20 cellular contexts compared by ENCODE assay signal in the genomic region with DNA sequence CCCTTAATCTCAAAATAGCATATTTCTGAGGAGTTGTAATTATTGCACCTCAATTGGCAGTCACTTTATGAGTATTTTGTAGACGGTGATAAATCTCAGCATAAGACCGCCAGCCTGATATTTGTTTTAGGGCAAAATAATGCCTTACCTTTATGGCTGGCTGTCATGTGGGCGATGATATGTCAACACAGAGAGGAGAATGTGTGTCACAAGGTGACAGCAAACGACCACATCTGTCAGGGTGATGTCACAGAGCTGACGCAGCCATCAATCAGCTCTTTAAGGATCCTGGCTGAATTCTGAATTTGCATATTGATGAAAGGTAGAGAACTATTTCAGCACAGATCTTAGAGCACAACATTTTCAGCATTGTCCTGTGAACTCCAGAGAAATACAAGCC.
A peak's percentile ranks its signal among the peaks of the same experiment; 100 is the strongest.
DNase-seq lines count a peak whose midpoint lies in the region; ATAC-seq and TF ChIP-seq lines count a peak whose summit lies in the region.
"Had no signal": no experiment of that assay in that cellular context is flagged by ENCODE, and none has a peak within 500 bp of the region (broad histone marks: within the 10 kb centered on the region; RNA-seq: fewer than 3 reads in every experiment).

No MANE protein-coding gene starts in this region.

- CTCF ChIA-PET in HEK293T (lab: Yijun Ruan, JAX): no interaction called here

- ATAC-seq in GM21447 (IDR thresholded peaks at IDR 0.05; ENCODE audit: unreplicated experiment) (no peak), heart left ventricle (no peak)
- ATAC-seq: heart right ventricle, psoas muscle, upper lobe of right lung had no signal

- H3K4me3 ChIP-seq in GM23248 (no peak overlapping the region), heart left ventricle (no peak overlapping the region)
- H3K4me3 ChIP-seq: heart right ventricle, psoas muscle, stomach, upper lobe of right lung had no signal

- in situ Hi-C loops in GM23248 (cut with MboI): no loop called here

- TF ChIP-seq CTCF in progenitor cell of endocrine pancreas (IDR thresholded peaks at IDR 0.05; ENCODE audit: unreplicated experiment) (no peak), heart left ventricle (IDR thresholded peaks at IDR 0.05) (no peak)

- H3K27me3 Mint-ChIP-seq in activated CD4-positive, alpha-beta T cell treated with anti-CD3 and anti-CD28 coated beads, Interleukin-2, amount 10 ng/mL, durations not matched to agents 24 days and 14 days: no peaks in the 10 kb centered on the region
- H3K27me3 Mint-ChIP-seq in progenitor cell of endocrine pancreas: no peaks in the 10 kb centered on the region

- H3K4me3 Mint-ChIP-seq in activated CD4-positive, alpha-beta T cell treated with anti-CD3 and anti-CD28 coated beads, Interleukin-2, amount 10 ng/mL, durations not matched to agents 24 days and 14 days: no peak overlapping the region
- no peak overlapping the region for H3K4me3 Mint-ChIP-seq in progenitor cell of endocrine pancreas (ENCODE audit: low read depth)
- H3K4me3 Mint-ChIP-seq: endodermal cell, naive B cell had no signal

- H3K9me3 ChIP-seq in GM23248 (ENCODE audit: low read depth) (no peaks in the 10 kb centered on the region), heart left ventricle (no peaks in the 10 kb centered on the region)
- H3K9me3 ChIP-seq: heart right ventricle, psoas muscle, stomach, upper lobe of right lung had no signal

- H3K27me3 ChIP-seq in GM23248 (replicated peaks; ENCODE audit: insufficient read depth) (peaks cover 8% of the 10 kb centered on the region; the same call in 1 of the 2 replicates), heart left ventricle (peaks cover 0 to 4% (median 0%) of the 10 kb centered on the region in 9 donors)
- H3K27me3 ChIP-seq: stomach, upper lobe of right lung had no signal

- H3F3A ChIP-seq in GM23248 (ENCODE audit: insufficient read depth): no peaks in the 10 kb centered on the region

- no peaks in the 10 kb centered on the region for H3K36me3 Mint-ChIP-seq in activated CD4-positive, alpha-beta T cell treated with anti-CD3 and anti-CD28 coated beads, Interleukin-2, amount 10 ng/mL, durations not matched to agents 24 days and 14 days (ENCODE audit: low read depth)
- H3K36me3 Mint-ChIP-seq in progenitor cell of endocrine pancreas (ENCODE audit: insufficient read depth): no peaks in the 10 kb centered on the region
- H3K36me3 Mint-ChIP-seq: naive B cell had no signal

- H4K20me1 ChIP-seq in GM23248 (ENCODE audit: insufficient read depth): no peaks in the 10 kb centered on the region

- no peaks in the 10 kb centered on the region for H3K9me3 Mint-ChIP-seq in activated CD4-positive, alpha-beta T cell treated with anti-CD3 and anti-CD28 coated beads, Interleukin-2, amount 10 ng/mL, durations not matched to agents 24 days and 14 days
- no peaks in the 10 kb centered on the region for H3K9me3 Mint-ChIP-seq in progenitor cell of endocrine pancreas (ENCODE audit: low read depth)
- H3K9me3 Mint-ChIP-seq: endodermal cell, naive B cell had no signal

- H3K27ac ChIP-seq in GM23248 (no peak overlapping the region), heart left ventricle (no peak overlapping the region)
- H3K27ac ChIP-seq: heart right ventricle, psoas muscle, stomach, upper lobe of right lung had no signal

- intact Hi-C loops in activated CD4-positive, alpha-beta T cell treated with anti-CD3 and anti-CD28 coated beads, Interleukin-2, amount 10 ng/mL, durations not matched to agents 24 days and 14 days (cut with micrococcal nuclease): no loop called here
- intact Hi-C loops in heart left ventricle (cut with DNase I): no loop called here

- H2AFZ ChIP-seq in GM23248: no peak overlapping the region

- H3K36me3 ChIP-seq in GM23248 (ENCODE audit: low read depth) (no peaks in the 10 kb centered on the region), heart left ventricle (no peaks in the 10 kb centered on the region)
- H3K36me3 ChIP-seq: heart right ventricle, stomach, upper lobe of right lung had no signal

- 41 to 47% methylated on average over 5 of the region's 5 CpGs for WGBS in GM23248 (ENCODE audit: low coverage in 1 of 2, low lambda C conversion rate in 2 of 2, missing lambda C conversion rate in 2 of 2), 2 experiments
- WGBS in heart left ventricle, 4 donors: 64 to 79% (median 75%) methylated on average over 5 of the region's 5 CpGs

- H3K9me2 ChIP-seq in GM23248 (ENCODE audit: insufficient read depth): no peaks in the 10 kb centered on the region

- peaks cover 3% of the 10 kb centered on the region for H3K4me1 Mint-ChIP-seq in activated CD4-positive, alpha-beta T cell treated with anti-CD3 and anti-CD28 coated beads, Interleukin-2, amount 10 ng/mL, durations not matched to agents 24 days and 14 days
- H3K4me1 Mint-ChIP-seq in progenitor cell of endocrine pancreas (ENCODE audit: low read depth): peaks cover 10% of the 10 kb centered on the region
- H3K4me1 Mint-ChIP-seq: naive B cell had no signal

- H3K9ac ChIP-seq in GM23248: no peak overlapping the region

- H3K4me2 ChIP-seq in GM23248 (ENCODE audit: unreplicated experiment): no peak overlapping the region

- no peaks in the 10 kb centered on the region for H3K79me2 ChIP-seq in GM23248 (ENCODE audit: insufficient read depth)

- no peaks in the 10 kb centered on the region for H3K4me1 ChIP-seq in GM23248 (ENCODE audit: insufficient read depth)
- H3K4me1 ChIP-seq in heart left ventricle: no peaks in the 10 kb centered on the region
- H3K4me1 ChIP-seq: heart right ventricle, psoas muscle, stomach, upper lobe of right lung had no signal

- TF ChIP-seq POLR2A in heart left ventricle (IDR thresholded peaks at IDR 0.05): no peak

- POLR2A ChIA-PET in HEK293T (lab: Yijun Ruan, JAX): no interaction called here

- no peak overlapping the region for H3K27ac Mint-ChIP-seq in activated CD4-positive, alpha-beta T cell treated with anti-CD3 and anti-CD28 coated beads, Interleukin-2, amount 10 ng/mL, durations not matched to agents 24 days and 14 days
- peak overlapping the region; percentile 6 for H3K27ac Mint-ChIP-seq in progenitor cell of endocrine pancreas
- H3K27ac Mint-ChIP-seq: endodermal cell, naive B cell had no signal

- DNase-seq in activated CD4-positive, alpha-beta T cell treated with anti-CD3 and anti-CD28 coated beads for 48 hours: peak; percentile 42
- DNase-seq in activated CD4-positive, alpha-beta T cell treated with anti-CD3 and anti-CD28 coated beads, Interleukin-2, amount 10 ng/mL, durations not matched to agents 24 days and 14 days: no peak
- DNase-seq in HEK293T (ENCODE audit: extremely low spot score): no peak
- DNase-seq in SW480 (ENCODE audit: low spot score): peak; percentile 14
- no peak for DNase-seq in progenitor cell of endocrine pancreas (ENCODE audit: low spot score, unreplicated experiment)
- DNase-seq in GM23248: no peak
- DNase-seq in heart left ventricle: no peak
- DNase-seq: activated naive CD4-positive, alpha-beta T cell; C1 segment of cervical spinal cord; DND-41; endodermal cell; heart right ventricle; naive B cell; NCI-H1436; NCI-H226; psoas muscle; RPMI8226; stomach; upper lobe of right lung had no signal

TF ChIP-seq in HEK293T, 16 proteins besides CTCF, POLR2A, EP300 and RAD21:
- TF ChIP-seq FOXA1 (IDR thresholded peaks at IDR 0.05): no peak
- TF ChIP-seq, protein P1, sequence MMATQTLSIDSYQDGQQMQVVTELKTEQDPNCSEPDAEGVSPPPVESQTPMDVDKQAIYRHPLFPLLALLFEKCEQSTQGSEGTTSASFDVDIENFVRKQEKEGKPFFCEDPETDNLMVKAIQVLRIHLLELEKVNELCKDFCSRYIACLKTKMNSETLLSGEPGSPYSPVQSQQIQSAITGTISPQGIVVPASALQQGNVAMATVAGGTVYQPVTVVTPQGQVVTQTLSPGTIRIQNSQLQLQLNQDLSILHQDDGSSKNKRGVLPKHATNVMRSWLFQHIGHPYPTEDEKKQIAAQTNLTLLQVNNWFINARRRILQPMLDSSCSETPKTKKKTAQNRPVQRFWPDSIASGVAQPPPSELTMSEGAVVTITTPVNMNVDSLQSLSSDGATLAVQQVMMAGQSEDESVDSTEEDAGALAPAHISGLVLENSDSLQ (IDR thresholded peaks at IDR 0.05): peak; percentile 83
- no peak for TF ChIP-seq ARNT (IDR thresholded peaks at IDR 0.05)
- TF ChIP-seq LEF1 (IDR thresholded peaks at IDR 0.05; ENCODE audit: borderline replicate concordance): no peak
- TF ChIP-seq CTBP1 (IDR thresholded peaks at IDR 0.05; ENCODE audit: borderline replicate concordance): no peak
- no peak for TF ChIP-seq ZNF384 (IDR thresholded peaks at IDR 0.05)
- no peak for TF ChIP-seq BHLHE40 (IDR thresholded peaks at IDR 0.05; ENCODE audit: borderline replicate concordance)
- TF ChIP-seq L3MBTL2 (conservative IDR thresholded peaks at IDR 0.05): no peak

Comparison
In these comparisons a context has a peak if more than half of its experiments do, and no peak if none do; other contexts are left out.
1. DNase-seq: peak in activated CD4-positive, alpha-beta T cell treated with anti-CD3 and anti-CD28 coated beads for 48 hours (single experiment) and SW480 (single experiment); none in activated CD4-positive, alpha-beta T cell treated with anti-CD3 and anti-CD28 coated beads, Interleukin-2, amount 10 ng/mL, durations not matched to agents 24 days and 14 days (single experiment), HEK293T (single experiment), progenitor cell of endocrine pancreas (single experiment), GM23248 (single experiment) and heart left ventricle (0 of 5).